In the genomic region with DNA sequence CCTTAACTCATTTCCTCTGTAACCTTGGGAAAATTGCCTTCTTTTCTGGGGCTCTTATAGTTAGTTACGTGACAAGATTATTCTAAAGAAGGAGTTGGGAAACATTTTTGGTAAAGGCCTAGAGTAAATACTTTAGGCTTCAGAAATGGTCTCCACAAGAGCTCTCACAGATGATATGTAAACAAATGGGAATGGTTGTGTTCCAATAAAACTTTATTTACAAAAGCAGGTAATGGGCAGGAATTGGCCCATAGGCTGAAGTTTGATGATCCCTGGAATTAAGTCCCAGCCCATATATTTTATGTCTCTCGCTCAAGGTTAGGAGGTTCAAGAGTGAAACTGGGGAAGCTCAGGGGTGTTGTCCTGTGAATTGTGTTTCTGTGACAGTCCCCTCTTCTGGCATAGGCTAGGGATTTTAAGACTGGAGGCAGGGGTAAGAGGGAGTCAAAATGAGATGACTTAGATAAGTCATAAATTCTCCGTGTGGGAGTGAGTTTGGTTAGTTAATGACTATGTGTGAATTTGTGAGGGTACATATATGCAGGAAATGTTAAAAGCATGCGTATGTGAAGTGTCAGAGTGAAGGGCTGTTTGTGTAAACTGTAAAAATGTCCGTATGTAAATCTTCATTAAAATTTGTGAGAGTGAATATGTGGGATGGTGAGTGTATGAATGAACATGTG, we compare ENCODE assay signal across 25 cellular contexts. TPM values are rescaled to one million over a fixed set of nuclear protein-coding genes. Genes with fewer than 3 reads are reported as not detected.
"Had no signal": no experiment of that assay in that cellular context is flagged by ENCODE, and none has a peak within 500 bp of the region (broad histone marks: within the 10 kb centered on the region; RNA-seq: fewer than 3 reads in every experiment).

No MANE protein-coding gene starts in this region.

- H3K27me3 Mint-ChIP-seq: dendritic cell treated with granulocyte-macrophage colony-stimulating factor and Interleukin-4, amounts not matched to agents 40 ng/mL and 50 ng/mL, for 4 days; effector memory CD8-positive, alpha-beta T cell; progenitor cell of endocrine pancreas had no signal

- H3K27ac Mint-ChIP-seq: dendritic cell treated with granulocyte-macrophage colony-stimulating factor and Interleukin-4, amounts not matched to agents 40 ng/mL and 50 ng/mL, for 4 days; effector memory CD8-positive, alpha-beta T cell; naive thymus-derived CD4-positive, alpha-beta T cell; neural progenitor cell; progenitor cell of endocrine pancreas had no signal

- H3K9me3 Mint-ChIP-seq: dendritic cell treated with granulocyte-macrophage colony-stimulating factor and Interleukin-4, amounts not matched to agents 40 ng/mL and 50 ng/mL, for 4 days; effector memory CD8-positive, alpha-beta T cell; naive thymus-derived CD4-positive, alpha-beta T cell; neural progenitor cell had no signal

- H3K36me3 Mint-ChIP-seq: neural progenitor cell had no signal

- H3K4me3 Mint-ChIP-seq: dendritic cell treated with granulocyte-macrophage colony-stimulating factor and Interleukin-4, amounts not matched to agents 40 ng/mL and 50 ng/mL, for 4 days; effector memory CD8-positive, alpha-beta T cell; naive thymus-derived CD4-positive, alpha-beta T cell; neural progenitor cell had no signal

- ATAC-seq: effector memory CD8-positive, alpha-beta T cell; gastrocnemius medialis; heart right ventricle; naive thymus-derived CD4-positive, alpha-beta T cell; right cardiac atrium had no signal

- H3K4me1 Mint-ChIP-seq: naive thymus-derived CD4-positive, alpha-beta T cell; neural progenitor cell had no signal

- DNase-seq: effector memory CD8-positive, alpha-beta T cell; gastrocnemius medialis; heart right ventricle; hypothalamus; kidney glomerular epithelial cell; mesendoderm; naive thymus-derived CD4-positive, alpha-beta T cell; nucleus accumbens; ovary; right cardiac atrium; small intestine; stimulated activated CD4-positive, alpha-beta T cell treated with anti-CD3 and anti-CD28 coated beads, Interleukin-12 subunit alpha, Interleukin-12 subunit beta, amount 100 ng/mL, for 4 hours; stimulated activated naive CD4-positive, alpha-beta T cell treated with Interleukin-2 at 50 U/mL for 16 hours; tibial artery; upper lobe of left lung; uterus had no signal

RNA-seq across cellular contexts. Expression of a gene that starts 7.4 kb away (rescaled TPM):
- total RNA-seq: esophagus muscularis mucosa; fibroblast of villous mesenchyme; gastrocnemius medialis; heart right ventricle; liver; lung microvascular endothelial cell; mononuclear cell; naive thymus-derived CD4-positive, alpha-beta T cell; progenitor cell of endocrine pancreas; right cardiac atrium; temporal lobe; upper lobe of left lung had no signal
